8 cellular contexts compared by ENCODE assay signal in the genomic region with DNA sequence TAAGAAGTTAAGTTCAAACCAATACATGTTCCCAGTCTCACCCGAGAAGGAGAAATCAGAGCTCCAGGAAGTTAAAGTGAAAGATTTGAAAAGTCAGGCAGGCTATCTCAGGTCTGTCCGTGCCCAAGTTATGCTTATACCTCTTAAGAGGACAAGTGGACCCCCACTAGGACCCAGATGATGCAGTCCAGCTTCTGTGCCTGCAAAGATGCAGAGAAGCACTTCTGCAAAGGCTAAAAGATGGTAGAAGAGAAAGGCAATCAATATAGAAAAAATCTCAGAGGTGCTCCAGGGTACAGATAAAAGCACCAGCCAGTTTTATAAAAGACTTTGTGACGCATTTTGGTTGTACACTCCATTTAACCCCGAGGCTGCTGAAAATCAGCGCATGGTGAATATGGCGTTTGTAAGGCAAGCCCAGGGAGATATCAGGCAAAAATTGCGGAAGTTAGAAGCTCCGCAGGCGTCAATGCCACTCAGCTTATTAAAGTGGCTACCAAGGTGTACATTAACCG. TPM values are rescaled to one million over a fixed set of nuclear protein-coding genes. Genes with fewer than 3 reads are reported as not detected.
DNase-seq lines count a peak whose midpoint lies in the region; ATAC-seq and TF ChIP-seq lines count a peak whose summit lies in the region.

No MANE protein-coding gene starts in this region.

- CTCF ChIA-PET in A673 (lab: Charles Lee): interaction anchor here (1.3 kb wide), 1 partner anchor 11 kb away, joined by 3 read pairs; no protein-coding TSS in a partner anchor

- 1 to 3% (median 2%) methylated on average over 10 of the region's 10 CpGs for WGBS in psoas muscle, 3 donors

- H3K4me3 ChIP-seq in A673 (ENCODE audit: low read depth, low read length, poor library complexity, severe bottlenecking): peak overlapping the region; percentile 40
- peak overlapping the region; percentile 63 for H3K4me3 ChIP-seq in psoas muscle

- BruUV-seq in A673 (replicated peaks; lab: Mats Ljungman, UMichigan): no TSS peak

- H3K9me3 Mint-ChIP-seq in glutamatergic neuron (ENCODE audit: unreplicated experiment) (no peaks in the 10 kb centered on the region), CD14-positive monocyte (peaks cover 0 to 2% (median 0%) of the 10 kb centered on the region in 7 donors)

- DNase-seq in A673 (ENCODE audit: low spot score): peak; percentile 39
- DNase-seq in RPMI7951 (ENCODE audit: low read depth): peak; percentile 46
- peak; percentile 8 for DNase-seq in glomerular visceral epithelial cell (ENCODE audit: extremely low spot score)
- no peak for DNase-seq in psoas muscle
- DNase-seq in glutamatergic neuron: no peak
- DNase-seq in CD14-positive monocyte (ENCODE audit: low spot score): no peak

- H3K27ac Mint-ChIP-seq in glutamatergic neuron (ENCODE audit: unreplicated experiment): no peak overlapping the region
- no peak overlapping the region for H3K27ac Mint-ChIP-seq in CD14-positive monocyte

- no peak for TF ChIP-seq CTCF in A673 (conservative IDR thresholded peaks at IDR 0.05; ENCODE audit: low read depth, low read length)
- no peak for TF ChIP-seq CTCF in psoas muscle (IDR thresholded peaks at IDR 0.05)
- TF ChIP-seq CTCF in glutamatergic neuron (IDR thresholded peaks at IDR 0.05; ENCODE audit: partially characterized antibody, unreplicated experiment): no peak
- no peak for TF ChIP-seq CTCF in CD14-positive monocyte (IDR thresholded peaks at IDR 0.05)

- POLR2A ChIA-PET in A673 (lab: Charles Lee; ENCODE audit: low non-redundant PET): no interaction called here

- H3K36me3 ChIP-seq in A673 (ENCODE audit: insufficient read depth, low read length, poor library complexity, severe bottlenecking): no peaks in the 10 kb centered on the region
- H3K36me3 ChIP-seq in psoas muscle (ENCODE audit: insufficient read depth in 1 of 2, low read depth in 1 of 2): no peaks in the 10 kb centered on the region

- no peak overlapping the region for H3K4me3 Mint-ChIP-seq in glutamatergic neuron (ENCODE audit: unreplicated experiment)
- H3K4me3 Mint-ChIP-seq in CD14-positive monocyte: no peak overlapping the region

- H3K36me3 Mint-ChIP-seq in glutamatergic neuron (ENCODE audit: unreplicated experiment): no peaks in the 10 kb centered on the region
- H3K36me3 Mint-ChIP-seq in CD14-positive monocyte: no peaks in the 10 kb centered on the region

- H3K27ac ChIP-seq in A673 (ENCODE audit: low read depth, low read length, poor library complexity, severe bottlenecking) (peak overlapping the region; percentile 31), psoas muscle (no peak overlapping the region)

- H3K27me3 ChIP-seq in A673 (replicated peaks; ENCODE audit: insufficient read depth, low read depth, low read length, poor library complexity) (no peaks in the 10 kb centered on the region), psoas muscle (ENCODE audit: insufficient read depth in 3 of 3, low read length in 2 of 3) (no peaks in the 10 kb centered on the region)

- intact Hi-C loops in A673 (cut with micrococcal nuclease; ENCODE audit: unreplicated experiment): no loop called here
- intact Hi-C loops in psoas muscle (cut with DNase I): no loop called here
- intact Hi-C loops in CD14-positive monocyte (cut with micrococcal nuclease): loop anchor here in 1 of 2 donors (10.0 kb wide), 1 partner anchor 179 kb away; no protein-coding TSS in a partner anchor

- peaks cover 21% of the 10 kb centered on the region for H3K4me1 ChIP-seq in A673 (ENCODE audit: insufficient read depth, low read length, poor library complexity, severe bottlenecking)
- peaks cover 4% of the 10 kb centered on the region for H3K4me1 ChIP-seq in psoas muscle

- H3K4me1 Mint-ChIP-seq in glutamatergic neuron (ENCODE audit: low read depth, unreplicated experiment): peaks cover 2% of the 10 kb centered on the region
- H3K4me1 Mint-ChIP-seq in CD14-positive monocyte: no peaks in the 10 kb centered on the region

- ATAC-seq in GM19023 (IDR thresholded peaks at IDR 0.05; ENCODE audit: unreplicated experiment): peak; percentile 65
- ATAC-seq in psoas muscle: peak in 1 of 4 donors; percentile 56
- ATAC-seq in HG03520 (IDR thresholded peaks at IDR 0.05; ENCODE audit: unreplicated experiment): no peak

- H3K27me3 Mint-ChIP-seq in glutamatergic neuron (ENCODE audit: unreplicated experiment) (no peaks in the 10 kb centered on the region), CD14-positive monocyte (ENCODE audit: low read depth in 3 of 3) (no peaks in the 10 kb centered on the region)

- H3K9me3 ChIP-seq in A673 (ENCODE audit: low read depth, low read length, poor library complexity, severe bottlenecking): no peaks in the 10 kb centered on the region
- H3K9me3 ChIP-seq in psoas muscle: no peaks in the 10 kb centered on the region

RNA-seq across cellular contexts. Expression of a gene that starts 9.9 kb away (rescaled TPM):
- total RNA-seq in A673 (2021) (not detected in 2 replicates), psoas muscle (under 1 TPM; 0.10 to 0.32 (median 0.19) TPM), glutamatergic neuron (ENCODE audit: unreplicated experiment) (not detected)
- not detected in 2 replicates for total RNA-seq in RPMI7951 (2014; rRNA removed; shearing (Covaris generic))
- polyA plus RNA-seq in psoas muscle (under 1 TPM in 1 of 3 donors, not detected in 2; 0.01 TPM), CD14-positive monocyte (not detected)

RNA-seq across cellular contexts. Expression of a gene that starts 29.1 kb away (rescaled TPM):
- total RNA-seq in A673 (2021) (not detected in 2 replicates), psoas muscle (1 to 10 TPM in 2 of 4 donors, under 1 TPM in 2; 0.59 to 1.5 (median 0.90) TPM), glutamatergic neuron (ENCODE audit: unreplicated experiment) (67.9 TPM)
- total RNA-seq in RPMI7951 (2014; rRNA removed; shearing (Covaris generic)): 0.49 and 3.4 TPM in 2 replicates
- polyA plus RNA-seq in psoas muscle (under 1 TPM; 0.67 to 0.75 (median 0.68) TPM), CD14-positive monocyte (under 1 TPM in 1 of 2 donors, not detected in 1; 0.13 TPM)

Comparison
In these comparisons a context has a peak if more than half of its experiments do, and no peak if none do; other contexts are left out.
1. DNase-seq: peak in A673 (single experiment), RPMI7951 (single experiment) and glomerular visceral epithelial cell (single experiment); none in psoas muscle (0 of 2), glutamatergic neuron (single experiment) and CD14-positive monocyte (single experiment).
2. RNA of a gene that starts 29.1 kb away (total RNA-seq): 67.9 TPM in glutamatergic neuron (single experiment); 0.49 to 3.4 TPM in RPMI7951, 0.59 to 1.5 TPM in psoas muscle and not detected in A673; every median in the first group is over 10 times any median in the second.